ENCODE assay signal across 22 cellular contexts in the genomic region with DNA sequence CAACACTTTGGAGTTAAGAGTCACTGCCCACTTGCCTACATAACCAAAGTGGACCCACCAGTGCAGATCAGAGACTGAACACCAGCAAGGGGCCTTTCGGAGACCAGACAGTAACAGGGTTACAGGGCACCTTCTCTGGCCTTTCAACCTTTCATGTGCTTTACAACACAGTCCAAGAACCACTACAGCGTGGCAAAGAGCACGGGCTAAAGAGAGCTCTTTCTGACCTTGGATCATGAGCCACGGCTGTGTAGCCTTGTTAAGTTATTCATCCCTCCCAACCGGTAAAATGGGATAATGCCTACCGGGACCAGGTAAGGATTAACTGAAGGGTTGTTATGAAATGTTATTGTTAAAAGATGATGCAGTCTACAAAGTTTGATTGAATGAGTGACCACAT.
DNase-seq lines count a peak whose midpoint lies in the region; ATAC-seq and TF ChIP-seq lines count a peak whose summit lies in the region.
"Had no signal": no experiment of that assay in that cellular context is flagged by ENCODE, and none has a peak within 500 bp of the region (broad histone marks: within the 10 kb centered on the region; RNA-seq: fewer than 3 reads in every experiment).

No MANE protein-coding gene starts in this region.

- H3K79me2 ChIP-seq in hepatocyte (peaks cover 10% of the 10 kb centered on the region), trophoblast cell (ENCODE audit: control insufficient read depth, insufficient read depth, low read length, poor library complexity) (peaks cover 3% of the 10 kb centered on the region)

- no peak overlapping the region for H4K8ac ChIP-seq in trophoblast cell (ENCODE audit: low read depth, low read length)

- H3K4me1 ChIP-seq in hepatocyte (ENCODE audit: insufficient read depth) (peaks cover 17% of the 10 kb centered on the region), trophoblast cell (ENCODE audit: control insufficient read depth in 1 of 2, insufficient read depth in 2 of 2, low read length in 2 of 2) (peaks cover 25 to 26% of the 10 kb centered on the region in 2 experiments), thyroid gland (peaks cover 10 to 17% of the 10 kb centered on the region in 2 donors)

- H3K27me3 ChIP-seq in hepatocyte, result no peaks in the 10 kb centered on the region
- H3K27me3 ChIP-seq in trophoblast cell (ENCODE audit: insufficient read depth, low read length), result no peaks in the 10 kb centered on the region
- H3K27me3 ChIP-seq in thyroid gland, result no peaks in the 10 kb centered on the region
- H3K27me3 ChIP-seq: neural progenitor cell, SJSA1 had no signal

- WGBS in hepatocyte (ENCODE audit: low lambda C conversion rate, missing lambda C conversion rate), result 95% methylated on average over 6 of the region's 6 CpGs
- WGBS in trophoblast cell (ENCODE audit: extremely low coverage, insufficient coverage, insufficient read length), result no CpG with 5 or more reads among the region's 6 CpGs
- WGBS in thyroid gland, 2 donors, result 83 to 90% methylated on average over 6 of the region's 6 CpGs

- no peak for TF ChIP-seq POLR2A in thyroid gland (IDR thresholded peaks at IDR 0.05)

- H3K27ac Mint-ChIP-seq in WTC11, result peak overlapping the region; percentile 68
- H3K27ac Mint-ChIP-seq: activated naive CD4-positive, alpha-beta T cell treated with anti-CD3 and anti-CD28 coated beads, Interleukin-2, amount 10 ng/mL, durations not matched to agents 7 days and 5 days; CD4-positive, CD25-positive, alpha-beta regulatory T cell; immature natural killer cell; neural progenitor cell; T-cell had no signal

- H3K18ac ChIP-seq in trophoblast cell (ENCODE audit: low read length), result peak overlapping the region; percentile 49

- peak overlapping the region; percentile 9 for H2BK12ac ChIP-seq in trophoblast cell (ENCODE audit: low read length)

- TF ChIP-seq CTCF in WTC11 (IDR thresholded peaks at IDR 0.05) (no peak), hepatocyte (IDR thresholded peaks at IDR 0.05; ENCODE audit: poor library complexity) (no peak), thyroid gland (IDR thresholded peaks at IDR 0.05) (no peak)

- peaks cover 80% of the 10 kb centered on the region for H3K36me3 Mint-ChIP-seq in WTC11
- H3K36me3 Mint-ChIP-seq: activated naive CD4-positive, alpha-beta T cell treated with anti-CD3 and anti-CD28 coated beads, Interleukin-2, amount 10 ng/mL, durations not matched to agents 7 days and 5 days; CD4-positive, CD25-positive, alpha-beta regulatory T cell; T-cell had no signal

- peak overlapping the region; percentile 52 for H2BK120ac ChIP-seq in trophoblast cell (ENCODE audit: insufficient read depth, low read length, poor library complexity)

- POLR2A ChIA-PET in WTC11 (lab: Charles Lee), result interaction anchor here (0.7 kb wide), 1 partner anchor 16 kb away, joined by 5 read pairs; no protein-coding TSS in a partner anchor

- CTCF ChIA-PET in WTC11 (lab: Charles Lee), result no interaction called here

- peak overlapping the region; percentile 57 for H4K91ac ChIP-seq in trophoblast cell (ENCODE audit: low read depth, low read length)

- peaks cover 27% of the 10 kb centered on the region for H3K79me1 ChIP-seq in trophoblast cell (ENCODE audit: low read length)

- peak overlapping the region; percentile 23 for H2BK5ac ChIP-seq in trophoblast cell (ENCODE audit: low read depth, low read length, poor library complexity)

- no peak overlapping the region for H3K4me3 ChIP-seq in hepatocyte
- H3K4me3 ChIP-seq in trophoblast cell (ENCODE audit: low read depth, low read length), result no peak overlapping the region
- H3K4me3 ChIP-seq in thyroid gland (replicated peaks in 1 of 3), result no peak overlapping the region
- H3K4me3 ChIP-seq: neural progenitor cell, SJSA1 had no signal

- H3K4me2 ChIP-seq in hepatocyte (no peak overlapping the region), trophoblast cell (ENCODE audit: low read length) (no peak overlapping the region)
- H3K4me2 ChIP-seq: neural progenitor cell had no signal

- no peaks in the 10 kb centered on the region for H3K36me3 ChIP-seq in hepatocyte (replicated peaks; ENCODE audit: insufficient read depth, low read depth)
- H3K36me3 ChIP-seq in trophoblast cell (ENCODE audit: control insufficient read depth in 1 of 2, insufficient read depth in 2 of 2, low read length in 2 of 2), result peaks cover 7 to 14% of the 10 kb centered on the region in 2 experiments
- H3K36me3 ChIP-seq in thyroid gland, result peaks cover 17 to 20% of the 10 kb centered on the region in 2 donors
- H3K36me3 ChIP-seq: neural progenitor cell had no signal

- H3K4ac ChIP-seq in trophoblast cell (ENCODE audit: low read depth, low read length), result no peak overlapping the region

- no peaks in the 10 kb centered on the region for H3K9me2 ChIP-seq in hepatocyte (replicated peaks; ENCODE audit: insufficient read depth)

- H3K27ac ChIP-seq in hepatocyte, result peak overlapping the region; percentile 89
- peak overlapping the region; percentile 2 for H3K27ac ChIP-seq in trophoblast cell (ENCODE audit: low read depth, low read length)
- peak overlapping the region in 2 of 3 donors; percentile 13 to 31 for H3K27ac ChIP-seq in thyroid gland
- H3K27ac ChIP-seq: neural progenitor cell had no signal

- H3K14ac ChIP-seq in trophoblast cell (ENCODE audit: low read length), result peak overlapping the region; percentile 29

- no peak overlapping the region for H3K9ac ChIP-seq in trophoblast cell (ENCODE audit: low read length)
- H3K9ac ChIP-seq: neural progenitor cell had no signal

- peak overlapping the region; percentile 44 for H2AK5ac ChIP-seq in trophoblast cell (ENCODE audit: low read length)

- DNase-seq in WTC11 (ENCODE audit: low spot score) (no peak), hepatocyte (ENCODE audit: low spot score) (no peak), trophoblast cell (peak in 1 of 2 donors; percentile 30), thyroid gland (no peak), inferior parietal cortex (ENCODE audit: extremely low spot score) (no peak)
- DNase-seq in activated effector memory CD4-positive, alpha-beta T cell treated with anti-CD3 and anti-CD28 coated beads, Interleukin-2, amount 50 U/mL, for 16 hours, result no peak
- DNase-seq: activated CD4-positive, alpha-beta T cell treated with anti-CD3 and anti-CD28 coated beads, Interleukin-2, amount 50 U/mL, for 48 hours; activated naive CD4-positive, alpha-beta T cell treated with anti-CD3 and anti-CD28 coated beads, Interleukin-2, amount 10 ng/mL, durations not matched to agents 7 days and 5 days; CD4-positive, CD25-positive, alpha-beta regulatory T cell; effector memory CD4-positive, alpha-beta T cell; foreskin fibroblast; HCEC 1CT; immature natural killer cell; NCI-H1092 treated with DMSO at 0.1 percent for 48 hours; NCI-H2029 treated with DMSO at 0.1 percent for 48 hours; NCI-H2227 treated with DMSO at 0.1 percent for 48 hours; NCI-H748 treated with DMSO at 0.1 percent for 48 hours; stimulated activated naive CD4-positive, alpha-beta T cell treated with Interleukin-2 at 50 U/mL for 16 hours; T-cell had no signal

- H2AFZ ChIP-seq in hepatocyte (no peak overlapping the region), trophoblast cell (ENCODE audit: insufficient read depth, low read length, poor library complexity) (no peak overlapping the region)
- H2AFZ ChIP-seq: neural progenitor cell had no signal

- no peak overlapping the region for H4K12ac ChIP-seq in trophoblast cell (ENCODE audit: low read depth, low read length)

- no peaks in the 10 kb centered on the region for H3K27me3 Mint-ChIP-seq in WTC11 (ENCODE audit: low read depth)
- H3K27me3 Mint-ChIP-seq: activated naive CD4-positive, alpha-beta T cell treated with anti-CD3 and anti-CD28 coated beads, Interleukin-2, amount 10 ng/mL, durations not matched to agents 7 days and 5 days; CD4-positive, CD25-positive, alpha-beta regulatory T cell; T-cell had no signal

- H3K4me3 Mint-ChIP-seq in WTC11, result no peak overlapping the region
- H3K4me3 Mint-ChIP-seq: activated naive CD4-positive, alpha-beta T cell treated with anti-CD3 and anti-CD28 coated beads, Interleukin-2, amount 10 ng/mL, durations not matched to agents 7 days and 5 days; CD4-positive, CD25-positive, alpha-beta regulatory T cell; immature natural killer cell; neural progenitor cell; T-cell had no signal

- no peak overlapping the region for H3K23ac ChIP-seq in trophoblast cell (ENCODE audit: low read length)

- no peaks in the 10 kb centered on the region for H3K9me3 Mint-ChIP-seq in WTC11
- H3K9me3 Mint-ChIP-seq: activated naive CD4-positive, alpha-beta T cell treated with anti-CD3 and anti-CD28 coated beads, Interleukin-2, amount 10 ng/mL, durations not matched to agents 7 days and 5 days; immature natural killer cell; neural progenitor cell; T-cell had no signal

- intact Hi-C loops in thyroid gland (cut with DNase I), result no loop called here

- no peaks in the 10 kb centered on the region for H3K4me1 Mint-ChIP-seq in WTC11
- H3K4me1 Mint-ChIP-seq: activated naive CD4-positive, alpha-beta T cell treated with anti-CD3 and anti-CD28 coated beads, Interleukin-2, amount 10 ng/mL, durations not matched to agents 7 days and 5 days; CD4-positive, CD25-positive, alpha-beta regulatory T cell had no signal

- H3K9me3 ChIP-seq in hepatocyte (ENCODE audit: low read depth) (no peaks in the 10 kb centered on the region), trophoblast cell (ENCODE audit: insufficient read depth, low read depth, low read length) (no peaks in the 10 kb centered on the region), thyroid gland (no peaks in the 10 kb centered on the region)
- H3K9me3 ChIP-seq: SJSA1 had no signal

- no peaks in the 10 kb centered on the region for H4K20me1 ChIP-seq in hepatocyte (ENCODE audit: insufficient read depth, poor library complexity, severe bottlenecking)

- ATAC-seq in WTC11, result no peak
- ATAC-seq in GM18870 (IDR thresholded peaks at IDR 0.05; ENCODE audit: unreplicated experiment), result no peak
- ATAC-seq: T-cell had no signal

TF ChIP-seq in WTC11, 78 proteins besides CTCF, POLR2A, EP300 and RAD21 (continues in another document):
- TF ChIP-seq NR3C1 (CRISPR knock-in tag; conservative IDR thresholded peaks at IDR 0.05; ENCODE audit: low read depth) (no peak), RORB (CRISPR knock-in tag; IDR thresholded peaks at IDR 0.05) (no peak), ZNF317 (CRISPR knock-in tag; IDR thresholded peaks at IDR 0.05; ENCODE audit: borderline replicate concordance, low read depth) (no peak), CREB1 (CRISPR knock-in tag; IDR thresholded peaks at IDR 0.05) (no peak)
- TF ChIP-seq, protein P1, sequence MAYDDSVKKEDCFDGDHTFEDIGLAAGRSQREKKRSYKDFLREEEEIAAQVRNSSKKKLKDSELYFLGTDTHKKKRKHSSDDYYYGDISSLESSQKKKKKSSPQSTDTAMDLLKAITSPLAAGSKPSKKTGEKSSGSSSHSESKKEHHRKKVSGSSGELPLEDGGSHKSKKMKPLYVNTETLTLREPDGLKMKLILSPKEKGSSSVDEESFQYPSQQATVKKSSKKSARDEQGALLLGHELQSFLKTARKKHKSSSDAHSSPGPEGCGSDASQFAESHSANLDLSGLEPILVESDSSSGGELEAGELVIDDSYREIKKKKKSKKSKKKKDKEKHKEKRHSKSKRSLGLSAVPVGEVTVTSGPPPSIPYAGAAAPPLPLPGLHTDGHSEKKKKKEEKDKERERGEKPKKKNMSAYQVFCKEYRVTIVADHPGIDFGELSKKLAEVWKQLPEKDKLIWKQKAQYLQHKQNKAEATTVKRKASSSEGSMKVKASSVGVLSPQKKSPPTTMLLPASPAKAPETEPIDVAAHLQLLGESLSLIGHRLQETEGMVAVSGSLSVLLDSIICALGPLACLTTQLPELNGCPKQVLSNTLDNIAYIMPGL (CRISPR knock-in tag; IDR thresholded peaks at IDR 0.05), result no peak

Comparison
In these comparisons a context has a peak if more than half of its experiments do, and no peak if none do; other contexts are left out.
1. H3K27ac ChIP-seq: peak in every context shown above with its lines; median percentile 89 in hepatocyte; 22 in thyroid gland; 2 in trophoblast cell.